8 cellular contexts compared by ENCODE assay signal in genomic region chr11:8192016-8192895, GRCh38. TPM values are rescaled to one million over a fixed set of nuclear protein-coding genes. Genes with fewer than 3 reads are reported as not detected.
DNase-seq lines count a peak whose midpoint lies in the region; ATAC-seq and TF ChIP-seq lines count a peak whose summit lies in the region.

No MANE protein-coding gene starts in this region.

- H3K36me3 ChIP-seq in Karpas-422 (ENCODE audit: insufficient read depth, low read length) (no peaks in the 10 kb centered on the region), gastrocnemius medialis (no peaks in the 10 kb centered on the region)

- no peaks in the 10 kb centered on the region for H3K9me2 ChIP-seq in Karpas-422 (replicated peaks; ENCODE audit: insufficient read depth, low read length)

- H3K27ac ChIP-seq in Karpas-422 (ENCODE audit: low read length) = no peak overlapping the region
- H3K27ac ChIP-seq in right cardiac atrium (ENCODE audit: low read length) = no peak overlapping the region
- no peak overlapping the region for H3K27ac ChIP-seq in gastrocnemius medialis

- H3K79me2 ChIP-seq in Karpas-422 (ENCODE audit: low read length) = no peaks in the 10 kb centered on the region

- H3K27me3 ChIP-seq in Karpas-422 (ENCODE audit: low read length) (no peaks in the 10 kb centered on the region), right cardiac atrium (ENCODE audit: control insufficient read depth, insufficient read depth) (no peaks in the 10 kb centered on the region), gastrocnemius medialis (no peaks in the 10 kb centered on the region)

- H3K4me3 ChIP-seq in Karpas-422 (ENCODE audit: low read length) (no peak overlapping the region), right cardiac atrium (ENCODE audit: low read length) (no peak overlapping the region), gastrocnemius medialis (no peak overlapping the region)

- H3K4me1 ChIP-seq in Karpas-422 (ENCODE audit: low read length) = no peaks in the 10 kb centered on the region
- H3K4me1 ChIP-seq in right cardiac atrium (ENCODE audit: control insufficient read depth, insufficient read depth, low read length) = no peaks in the 10 kb centered on the region
- H3K4me1 ChIP-seq in gastrocnemius medialis = no peaks in the 10 kb centered on the region

- 72% methylated on average over 19 of the region's 19 CpGs for WGBS in right cardiac atrium

- H2AFZ ChIP-seq in Karpas-422 (ENCODE audit: low read length) = no peak overlapping the region

- peak; percentile 89 for DNase-seq in AG20443 (ENCODE audit: low spot score)
- peak; percentile 74 for DNase-seq in Karpas-422
- peak; percentile 48 for DNase-seq in RPMI8226
- peak in 46 of 56 donors; percentile 10 to 84 (median 45) for DNase-seq in amygdala (lab: John Stamatoyannopoulos, UW)
- DNase-seq in right cardiac atrium = peak; percentile 55 to 83 (median 73)
- peak; percentile 14 to 29 for DNase-seq in gastrocnemius medialis

- in situ Hi-C loops in gastrocnemius medialis (cut with MboI; ENCODE audit: low sequenced_read_pairs in 4 of 4) = no loop called here

- intact Hi-C loops in right cardiac atrium (cut with DNase I) = loop anchor here in 1 of 4 donors (10.0 kb wide), 1 partner anchor 373 kb away; no protein-coding TSS in a partner anchor
- intact Hi-C loops in gastrocnemius medialis (cut with DNase I; ENCODE audit: low total_unique reads) = no loop called here

- TF ChIP-seq POLR2A in GM18505 (IDR thresholded peaks at IDR 0.05; ENCODE audit: borderline replicate concordance, extremely low read depth, insufficient read depth, insufficient read length) (no peak), gastrocnemius medialis (IDR thresholded peaks at IDR 0.05) (no peak)

- no peaks in the 10 kb centered on the region for H4K20me1 ChIP-seq in Karpas-422 (ENCODE audit: insufficient read depth, low read depth, low read length)

- H3K9me3 ChIP-seq in Karpas-422 (ENCODE audit: low read length) = no peaks in the 10 kb centered on the region
- no peaks in the 10 kb centered on the region for H3K9me3 ChIP-seq in right cardiac atrium (ENCODE audit: control insufficient read depth, low read length)
- no peaks in the 10 kb centered on the region for H3K9me3 ChIP-seq in gastrocnemius medialis

- TF ChIP-seq CTCF in gastrocnemius medialis (IDR thresholded peaks at IDR 0.05 in 4 of 5, conservative IDR thresholded peaks at IDR 0.05 in 1 of 5) = peak in 4 of 5 experiments; percentile 29 to 81 (median 66)

- H3K9ac ChIP-seq in Karpas-422 (ENCODE audit: low read length) = no peak overlapping the region

- ATAC-seq in GM18505 (IDR thresholded peaks at IDR 0.05; ENCODE audit: unreplicated experiment) (peak; percentile 68), right cardiac atrium (peak; percentile 70 to 82), gastrocnemius medialis (peak; percentile 66 to 81), GM19324 (IDR thresholded peaks at IDR 0.05; ENCODE audit: low FRiP score, unreplicated experiment) (no peak)

- no peak overlapping the region for H3K4me2 ChIP-seq in Karpas-422 (ENCODE audit: low read depth, low read length, poor library complexity, severe bottlenecking)

RNA-seq across cellular contexts. Expression of gene RIC3, which starts 23.4 kb away (rescaled TPM):
- not detected in 2 replicates for total RNA-seq in Karpas-422 (2014; rRNA removed; shearing (Covaris generic); ENCODE audit: low replicate concordance)
- total RNA-seq in right cardiac atrium (10 to 100 TPM; 12.8 to 20.2 (median 17.5) TPM), gastrocnemius medialis (1 to 10 TPM; 2.2 to 7.1 (median 4.1) TPM)
- polyA plus RNA-seq in right cardiac atrium = 10.0 TPM

Comparison
In these comparisons a context has a peak if more than half of its experiments do, and no peak if none do; other contexts are left out.
1. DNase-seq: peak in every context shown above with its lines; median percentile 89 in AG20443; 74 in Karpas-422; 73 in right cardiac atrium; 48 in RPMI8226; 45 in amygdala; 22 in gastrocnemius medialis.